ENCODE assay signal across 27 cellular contexts in the genomic region with DNA sequence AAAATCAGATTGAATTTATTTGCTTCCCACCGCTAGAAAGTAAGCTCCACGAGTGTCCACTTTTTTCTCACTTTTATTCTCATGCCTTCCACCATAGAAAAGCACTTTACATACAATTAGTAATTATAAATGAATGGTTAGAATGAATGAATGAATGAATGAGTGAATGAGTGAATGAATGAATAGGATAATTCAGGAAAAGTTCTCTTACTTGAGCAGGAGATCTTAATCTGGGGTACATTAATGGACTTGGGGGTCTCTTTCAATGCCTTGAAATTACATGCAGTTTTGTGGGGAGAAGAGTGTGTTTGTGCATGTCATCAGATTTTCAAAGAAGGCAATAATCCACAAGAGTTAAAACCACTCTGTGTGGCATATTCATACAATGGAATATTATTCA.
"Had no signal": no experiment of that assay in that cellular context is flagged by ENCODE, and none has a peak within 500 bp of the region (broad histone marks: within the 10 kb centered on the region; RNA-seq: fewer than 3 reads in every experiment).

No MANE protein-coding gene starts in this region.

- FAIRE-seq: endothelial cell of umbilical vein had no signal

- DNase-seq: activated CD4-positive, alpha-beta memory T cell treated with anti-CD3 and anti-CD28 coated beads, Interleukin-2, amount 10 ng/mL, durations not matched to agents 7 days and 5 days; activated CD4-positive, alpha-beta T cell treated with anti-CD3 and anti-CD28 coated beads for 1 hour; activated CD4-positive, alpha-beta T cell treated with anti-CD3 and anti-CD28 coated beads for 4 hours; activated CD4-positive, alpha-beta T cell treated with anti-CD3 and anti-CD28 coated beads, Interleukin-2, amount 10 ng/mL, durations not matched to agents 7 days and 5 days; activated CD4-positive, alpha-beta T cell treated with anti-CD3 and anti-CD28 coated beads, Interleukin-2, amount 50 U/mL, for 4 hours; activated CD8-positive, alpha-beta memory T cell treated with anti-CD3 and anti-CD28 coated beads, Interleukin-2, amount 50 U/mL, for 48 hours; activated gamma-delta T cell; activated naive CD4-positive, alpha-beta T cell; activated naive CD4-positive, alpha-beta T cell treated with anti-CD3 and anti-CD28 coated beads, Interleukin-2, amount 10 ng/mL, durations not matched to agents 7 days and 5 days; activated naive CD8-positive, alpha-beta T cell treated with anti-CD3 and anti-CD28 coated beads, Interleukin-2, amount 10 ng/mL, durations not matched to agents 7 days and 5 days; activated T-cell treated with anti-CD3 and anti-CD28 coated beads for 4 hours; activated T-cell treated with anti-CD3 and anti-CD28 coated beads, Interleukin-2, amount 50 U/mL, for 24 hours; activated T-cell treated with anti-CD3 and anti-CD28 coated beads, Interleukin-2, amount 50 U/mL, for 72 hours; central memory CD4-positive, alpha-beta T cell; cortex of kidney; effector CD8-positive, alpha-beta T cell; esophagus squamous epithelium; foreskin melanocyte; head of caudate nucleus; T-helper 1 cell; T-helper 17 cell; T1000 had no signal

- H3K27me3 Mint-ChIP-seq: activated naive CD8-positive, alpha-beta T cell treated with anti-CD3 and anti-CD28 coated beads, Interleukin-2, amount 10 ng/mL, durations not matched to agents 7 days and 5 days; brain had no signal

- H3K9me3 Mint-ChIP-seq: activated CD4-positive, alpha-beta memory T cell treated with anti-CD3 and anti-CD28 coated beads, Interleukin-2, amount 10 ng/mL, durations not matched to agents 7 days and 5 days; activated CD4-positive, alpha-beta T cell treated with anti-CD3 and anti-CD28 coated beads, Interleukin-2, amount 10 ng/mL, durations not matched to agents 7 days and 5 days; activated naive CD4-positive, alpha-beta T cell treated with anti-CD3 and anti-CD28 coated beads, Interleukin-2, amount 10 ng/mL, durations not matched to agents 7 days and 5 days; activated naive CD4-positive, alpha-beta T cell treated with anti-CD3 and anti-CD28 coated beads, Interleukin-2, amount 50 U/mL, for 72 hours; activated T-cell treated with anti-CD3 and anti-CD28 coated beads, Interleukin-2, amount 50 U/mL, for 24 hours; activated T-cell treated with anti-CD3 and anti-CD28 coated beads, Interleukin-2, amount 50 U/mL, for 72 hours; brain; T-helper 2 cell treated with Interferon-gamma antibody and Interleukin-4, amounts not matched to agents 5 μg/mL and 100 μg/mL, for 36 hours had no signal

- H3K36me3 Mint-ChIP-seq: activated naive CD4-positive, alpha-beta T cell treated with anti-CD3 and anti-CD28 coated beads, Interleukin-2, amount 10 ng/mL, durations not matched to agents 7 days and 5 days; activated naive CD4-positive, alpha-beta T cell treated with anti-CD3 and anti-CD28 coated beads, Interleukin-2, amount 50 U/mL, for 72 hours; brain had no signal

- H3K4me3 Mint-ChIP-seq: activated CD4-positive, alpha-beta memory T cell treated with anti-CD3 and anti-CD28 coated beads, Interleukin-2, amount 10 ng/mL, durations not matched to agents 7 days and 5 days; activated CD4-positive, alpha-beta T cell treated with anti-CD3 and anti-CD28 coated beads, Interleukin-2, amount 10 ng/mL, durations not matched to agents 7 days and 5 days; activated naive CD4-positive, alpha-beta T cell treated with anti-CD3 and anti-CD28 coated beads, Interleukin-2, amount 10 ng/mL, durations not matched to agents 7 days and 5 days; activated naive CD8-positive, alpha-beta T cell treated with anti-CD3 and anti-CD28 coated beads, Interleukin-2, amount 10 ng/mL, durations not matched to agents 7 days and 5 days; activated T-cell treated with anti-CD3 and anti-CD28 coated beads, Interleukin-2, amount 50 U/mL, for 24 hours; activated T-cell treated with anti-CD3 and anti-CD28 coated beads, Interleukin-2, amount 50 U/mL, for 72 hours; brain; T-helper 17 cell; T-helper 2 cell treated with Interferon-gamma antibody and Interleukin-4, amounts not matched to agents 5 μg/mL and 100 μg/mL, for 36 hours had no signal

- ATAC-seq: activated naive CD4-positive, alpha-beta T cell treated with anti-CD3 and anti-CD28 coated beads, Interleukin-2, amount 50 U/mL, for 72 hours; activated T-cell treated with anti-CD3 and anti-CD28 coated beads, Interleukin-2, amount 50 U/mL, for 72 hours; gastroesophageal sphincter; T-helper 17 cell had no signal

- H3K27ac Mint-ChIP-seq: activated CD4-positive, alpha-beta memory T cell treated with anti-CD3 and anti-CD28 coated beads, Interleukin-2, amount 10 ng/mL, durations not matched to agents 7 days and 5 days; activated CD4-positive, alpha-beta T cell treated with anti-CD3 and anti-CD28 coated beads, Interleukin-2, amount 10 ng/mL, durations not matched to agents 7 days and 5 days; activated naive CD4-positive, alpha-beta T cell treated with anti-CD3 and anti-CD28 coated beads, Interleukin-2, amount 10 ng/mL, durations not matched to agents 7 days and 5 days; activated naive CD4-positive, alpha-beta T cell treated with anti-CD3 and anti-CD28 coated beads, Interleukin-2, amount 50 U/mL, for 72 hours; activated naive CD8-positive, alpha-beta T cell treated with anti-CD3 and anti-CD28 coated beads, Interleukin-2, amount 10 ng/mL, durations not matched to agents 7 days and 5 days; activated T-cell treated with anti-CD3 and anti-CD28 coated beads, Interleukin-2, amount 50 U/mL, for 24 hours; activated T-cell treated with anti-CD3 and anti-CD28 coated beads, Interleukin-2, amount 50 U/mL, for 72 hours; brain; T-helper 17 cell; T-helper 2 cell treated with Interferon-gamma antibody and Interleukin-4, amounts not matched to agents 5 μg/mL and 100 μg/mL, for 36 hours had no signal
